ENCODE assay signal across 24 cellular contexts in genomic region chr7:15308831-15309230, GRCh38.
"Had no signal": no experiment of that assay in that cellular context is flagged by ENCODE, and none has a peak within 500 bp of the region (broad histone marks: within the 10 kb centered on the region; RNA-seq: fewer than 3 reads in every experiment).

No MANE protein-coding gene starts in this region.

- H3K4me3 ChIP-seq: ascending aorta, breast epithelium, cardiac muscle cell, colonic mucosa had no signal

- DNase-seq: activated CD4-positive, alpha-beta memory T cell treated with anti-CD3 and anti-CD28 coated beads, Interleukin-2, amount 10 ng/mL, durations not matched to agents 7 days and 5 days; activated CD4-positive, alpha-beta T cell treated with anti-CD3 and anti-CD28 coated beads for 1 hour; activated CD4-positive, alpha-beta T cell treated with anti-CD3 and anti-CD28 coated beads for 4 hours; activated CD4-positive, alpha-beta T cell treated with anti-CD3 and anti-CD28 coated beads, Interleukin-2, amount 10 ng/mL, durations not matched to agents 7 days and 5 days; activated CD4-positive, alpha-beta T cell treated with anti-CD3 and anti-CD28 coated beads, Interleukin-2, amount 50 U/mL, for 4 hours; activated effector memory CD4-positive, alpha-beta T cell treated with anti-CD3 and anti-CD28 coated beads, Interleukin-2, amount 50 U/mL, for 16 hours; activated naive CD4-positive, alpha-beta T cell treated with anti-CD3 and anti-CD28 coated beads for 36 hours; activated naive CD8-positive, alpha-beta T cell treated with anti-CD3 and anti-CD28 coated beads, Interleukin-2, amount 10 ng/mL, durations not matched to agents 7 days and 5 days; activated T-cell treated with anti-CD3 and anti-CD28 coated beads, Interleukin-2, amount 50 U/mL, for 1 hour; activated T-cell treated with anti-CD3 and anti-CD28 coated beads, Interleukin-2, amount 50 U/mL, for 48 hours; central memory CD4-positive, alpha-beta T cell; cerebellar nuclear complex; colonic mucosa; effector CD8-positive, alpha-beta T cell; foreskin fibroblast; T-helper 2 cell had no signal

- H3K9me3 ChIP-seq: ascending aorta, breast epithelium, colonic mucosa had no signal

- ATAC-seq: activated naive CD4-positive, alpha-beta T cell treated with anti-CD3 and anti-CD28 coated beads, Interleukin-2, amount 50 U/mL, for 72 hours; esophagus mucosa; WTC11 had no signal

- H3K27me3 ChIP-seq: ascending aorta, breast epithelium, cardiac muscle cell, colonic mucosa had no signal

- H3K36me3 ChIP-seq: ascending aorta, breast epithelium, cardiac muscle cell, colonic mucosa had no signal

- H3K4me1 ChIP-seq: ascending aorta, breast epithelium, colonic mucosa had no signal

- H3K27ac ChIP-seq: ascending aorta, breast epithelium, cardiac muscle cell, colonic mucosa, epithelial cell of prostate, VCaP had no signal
